In genomic region chr7:101964680-101965079, GRCh38 we compare ENCODE assay signal across 27 cellular contexts.
DNase-seq lines count a peak whose midpoint lies in the region; ATAC-seq lines count a peak whose summit lies in the region.
"Had no signal": no experiment of that assay in that cellular context is flagged by ENCODE, and none has a peak within 500 bp of the region (broad histone marks: within the 10 kb centered on the region; RNA-seq: fewer than 3 reads in every experiment).

No MANE protein-coding gene starts in this region.

- DNase-seq in SK-N-DZ (ENCODE audit: low spot score) (peak; percentile 43), posterior vena cava (ENCODE audit: low spot score) (peak; percentile 5), Kasumi-1 (lab: John Stamatoyannopoulos, UW) (no peak), occipital lobe (lab: John Stamatoyannopoulos, UW) (no peak)
- DNase-seq in activated T-helper 2 cell treated with anti-CD3 and anti-CD28 coated beads, Interferon-gamma antibody, Interleukin-2, Interleukin-4, amounts not matched to agents 10 μg/mL and 5 μg/mL and 100 μg/mL, durations not matched to agents 14 hours and 24 hours and 36 hours (ENCODE audit: low spot score), result no peak
- DNase-seq: C1 segment of cervical spinal cord; CD4-positive, alpha-beta memory T cell; COR-L47; DMS53; H7; KBM-7; MG63; NCI-H1105 treated with DMSO at 0.1 percent for 48 hours; NCI-H146; NCI-H1930; NCI-H2107; NCI-H446; NCI-H526; NCI-H82; NK-92 treated with Interleukin-12 subunit alpha and Interleukin-12 subunit beta, amount 100 ng/mL, for 24 hours; PC-9; Right ventricle myocardium superior had no signal

- no peaks in the 10 kb centered on the region for H3K9me3 ChIP-seq in BLaER1 treated with 17β-estradiol and CSF1 and Interleukin-3, amounts not matched to agents 10 nM and 100 nM (replicated peaks in 1 of 11)
- H3K9me3 ChIP-seq: MG63, SJSA1 had no signal

- H3K4me1 ChIP-seq in BLaER1 treated with 17β-estradiol and CSF1 and Interleukin-3, amounts not matched to agents 10 nM and 100 nM, result peaks cover 31 to 98% (median 77%) of the 10 kb centered on the region in 10 experiments
- H3K4me1 ChIP-seq: SJSA1 had no signal

- H3K27me3 Mint-ChIP-seq in activated T-helper 2 cell treated with anti-CD3 and anti-CD28 coated beads, Interferon-gamma antibody, Interleukin-2, Interleukin-4, amounts not matched to agents 10 μg/mL and 5 μg/mL and 100 μg/mL, durations not matched to agents 14 hours and 24 hours and 36 hours (ENCODE audit: low read depth), result no peaks in the 10 kb centered on the region
- H3K27me3 Mint-ChIP-seq: CD4-positive, alpha-beta memory T cell had no signal

- peaks cover 3 to 36% (median 16%) of the 10 kb centered on the region in 11 experiments; a peak in 20 of 22 replicates for H3K36me3 ChIP-seq in BLaER1 treated with 17β-estradiol and CSF1 and Interleukin-3, amounts not matched to agents 10 nM and 100 nM
- H3K36me3 ChIP-seq: MG63, SJSA1 had no signal

- H3K9me3 Mint-ChIP-seq in activated T-helper 2 cell treated with anti-CD3 and anti-CD28 coated beads, Interferon-gamma antibody, Interleukin-2, Interleukin-4, amounts not matched to agents 10 μg/mL and 5 μg/mL and 100 μg/mL, durations not matched to agents 14 hours and 24 hours and 36 hours, result no peaks in the 10 kb centered on the region
- H3K9me3 Mint-ChIP-seq: CD4-positive, alpha-beta memory T cell had no signal

- peak overlapping the region; percentile 54 to 86 (median 70) for H3K4me2 ChIP-seq in BLaER1 treated with 17β-estradiol and CSF1 and Interleukin-3, amounts not matched to agents 10 nM and 100 nM
- H3K4me2 ChIP-seq: PC-9 had no signal

- H3K27ac Mint-ChIP-seq in activated T-helper 2 cell treated with anti-CD3 and anti-CD28 coated beads, Interferon-gamma antibody, Interleukin-2, Interleukin-4, amounts not matched to agents 10 μg/mL and 5 μg/mL and 100 μg/mL, durations not matched to agents 14 hours and 24 hours and 36 hours, result no peak overlapping the region

- H4K20me1 ChIP-seq in BLaER1 treated with 17β-estradiol and CSF1 and Interleukin-3, amounts not matched to agents 10 nM and 100 nM, result peaks cover 5 to 96% (median 80%) of the 10 kb centered on the region in 11 experiments; a peak in 20 of 22 replicates

- H3K4me1 Mint-ChIP-seq in activated T-helper 2 cell treated with anti-CD3 and anti-CD28 coated beads, Interferon-gamma antibody, Interleukin-2, Interleukin-4, amounts not matched to agents 10 μg/mL and 5 μg/mL and 100 μg/mL, durations not matched to agents 14 hours and 24 hours and 36 hours (ENCODE audit: low read depth), result no peaks in the 10 kb centered on the region

- H3K27me3 ChIP-seq in BLaER1 treated with 17β-estradiol and CSF1 and Interleukin-3, amounts not matched to agents 10 nM and 100 nM, result no peaks in the 10 kb centered on the region
- H3K27me3 ChIP-seq: MG63, SJSA1 had no signal

- peak overlapping the region in 4 of 11 experiments; percentile 12 to 47 (median 29); a peak in 3 of 22 replicates for H3K9ac ChIP-seq in BLaER1 treated with 17β-estradiol and CSF1 and Interleukin-3, amounts not matched to agents 10 nM and 100 nM

- H3K4me3 ChIP-seq in BLaER1 treated with 17β-estradiol and CSF1 and Interleukin-3, amounts not matched to agents 10 nM and 100 nM, result 0 out of 20 replicates have a peak overlapping the region, but pooled peaks of 1 of the 10 experiments have one; percentile 2
- H3K4me3 ChIP-seq: GM12878, MG63, PC-9, SJSA1 had no signal

- no peaks in the 10 kb centered on the region for H3K36me3 Mint-ChIP-seq in activated T-helper 2 cell treated with anti-CD3 and anti-CD28 coated beads, Interferon-gamma antibody, Interleukin-2, Interleukin-4, amounts not matched to agents 10 μg/mL and 5 μg/mL and 100 μg/mL, durations not matched to agents 14 hours and 24 hours and 36 hours (ENCODE audit: low read depth)

- no peak overlapping the region for H3K4me3 Mint-ChIP-seq in activated T-helper 2 cell treated with anti-CD3 and anti-CD28 coated beads, Interferon-gamma antibody, Interleukin-2, Interleukin-4, amounts not matched to agents 10 μg/mL and 5 μg/mL and 100 μg/mL, durations not matched to agents 14 hours and 24 hours and 36 hours (ENCODE audit: low read depth)
- H3K4me3 Mint-ChIP-seq: CD4-positive, alpha-beta memory T cell had no signal

- H3K27ac ChIP-seq in BLaER1 treated with 17β-estradiol and CSF1 and Interleukin-3, amounts not matched to agents 10 nM and 100 nM, result peak overlapping the region in 7 of 11 experiments; percentile 19 to 61 (median 39); a peak in 9 of 22 replicates
- H3K27ac ChIP-seq: PC-9, SJSA1 had no signal

- ATAC-seq in esophagus mucosa, result peak; percentile 63
- no peak for ATAC-seq in GM18907 (IDR thresholded peaks at IDR 0.05; ENCODE audit: unreplicated experiment)
- ATAC-seq: GM12878 had no signal

- intact Hi-C loops in posterior vena cava (cut with DNase I), result no loop called here
- intact Hi-C loops in activated T-helper 2 cell treated with anti-CD3 and anti-CD28 coated beads, Interferon-gamma antibody, Interleukin-2, Interleukin-4, amounts not matched to agents 10 μg/mL and 5 μg/mL and 100 μg/mL, durations not matched to agents 14 hours and 24 hours and 36 hours (cut with micrococcal nuclease), result no loop called here

Comparison
In these comparisons a context has a peak if more than half of its experiments do, and no peak if none do; other contexts are left out.
1. DNase-seq: peak in SK-N-DZ (single experiment) and posterior vena cava (single experiment); none in Kasumi-1 (0 of 2), activated T-helper 2 cell treated with anti-CD3 and anti-CD28 coated beads, Interferon-gamma antibody, Interleukin-2, Interleukin-4, amounts not matched to agents 10 μg/mL and 5 μg/mL and 100 μg/mL, durations not matched to agents 14 hours and 24 hours and 36 hours (single experiment) and occipital lobe (single experiment).